19 cellular contexts compared by ENCODE assay signal in the genomic region with DNA sequence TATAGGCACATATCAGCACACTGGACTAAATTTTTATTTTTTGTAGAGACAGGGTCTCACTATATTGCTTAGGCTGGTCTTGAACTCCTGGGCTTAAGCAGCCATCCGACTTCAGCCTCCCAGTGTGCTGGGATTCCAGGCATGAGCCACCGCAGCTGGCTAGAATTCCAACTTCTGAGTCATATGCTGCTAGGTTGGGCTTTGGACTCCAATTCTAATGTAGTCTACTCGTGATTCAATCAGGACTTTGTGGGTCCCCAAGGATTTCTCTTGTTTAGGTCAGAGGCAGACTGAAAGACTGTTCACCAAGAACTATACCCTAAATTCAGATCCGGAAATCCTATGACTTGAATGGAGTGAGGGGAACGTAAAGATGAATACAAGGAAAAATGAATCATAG.
DNase-seq lines count a peak whose midpoint lies in the region; ATAC-seq, FAIRE-seq and TF ChIP-seq lines count a peak whose summit lies in the region.
"Had no signal": no experiment of that assay in that cellular context is flagged by ENCODE, and none has a peak within 500 bp of the region (broad histone marks: within the 10 kb centered on the region; RNA-seq: fewer than 3 reads in every experiment).

No MANE protein-coding gene starts in this region.

- DNase-seq in AG08395 (ENCODE audit: low spot score), result peak; percentile 51
- DNase-seq in HCEC 1CT, result peak; percentile 21
- peak; percentile 39 for DNase-seq in astrocyte of the hippocampus (ENCODE audit: low read depth, low spot score)
- peak; percentile 22 for DNase-seq in iris pigment epithelial cell (ENCODE audit: low read depth)
- no peak for DNase-seq in activated T-cell treated with anti-CD3 and anti-CD28 coated beads, Interleukin-2, amount 50 U/mL, for 1 hour
- DNase-seq in HPDE6-E6E7 (ENCODE audit: extremely low spot score), result no peak
- no peak for DNase-seq in GM12891 (ENCODE audit: insufficient read length, low spot score)
- DNase-seq: left ventricle myocardium superior; NCI-H2171 treated with DMSO at 0.1 percent for 48 hours; posterior cingulate gyrus; RPMI8226; stimulated activated naive CD4-positive, alpha-beta T cell treated with Interleukin-2 at 50 U/mL for 16 hours; T-helper 1 cell; upper lobe of right lung had no signal

- no peak for ATAC-seq in GM18505 (IDR thresholded peaks at IDR 0.05; ENCODE audit: unreplicated experiment)
- ATAC-seq: activated T-helper 17 cell treated with anti-CD3 and anti-CD28 coated beads, Interleukin-2, amount 50 U/mL, for 72 hours; HCT116; left ventricle myocardium superior; upper lobe of right lung; WTC11 had no signal

- no peak for TF ChIP-seq POLR2A in GM18505 (IDR thresholded peaks at IDR 0.05; ENCODE audit: borderline replicate concordance, extremely low read depth, insufficient read depth, insufficient read length)
- TF ChIP-seq POLR2A in GM12891 (IDR thresholded peaks at IDR 0.05; ENCODE audit: low read depth, low read length), result no peak

- no peak for FAIRE-seq in GM12891 (lab: Jason Lieb, UNC)
- FAIRE-seq: D721Med had no signal

TF ChIP-seq in GM12891, 5 proteins besides CTCF, POLR2A, EP300 and RAD21:
- TF ChIP-seq SPI1 (IDR thresholded peaks at IDR 0.05; ENCODE audit: low read depth, low read length) (no peak), PAX5 (IDR thresholded peaks at IDR 0.05; ENCODE audit: insufficient read depth, low read length, severe bottlenecking) (no peak), POU2F2 (IDR thresholded peaks at IDR 0.05; ENCODE audit: low read depth, low read length) (no peak)

Comparison
In these comparisons a context has a peak if more than half of its experiments do, and no peak if none do; other contexts are left out.
1. DNase-seq: peak in AG08395 (single experiment), HCEC 1CT (single experiment), astrocyte of the hippocampus (single experiment) and iris pigment epithelial cell (single experiment); none in activated T-cell treated with anti-CD3 and anti-CD28 coated beads, Interleukin-2, amount 50 U/mL, for 1 hour (single experiment), HPDE6-E6E7 (single experiment) and GM12891 (single experiment).